In the genomic region with DNA sequence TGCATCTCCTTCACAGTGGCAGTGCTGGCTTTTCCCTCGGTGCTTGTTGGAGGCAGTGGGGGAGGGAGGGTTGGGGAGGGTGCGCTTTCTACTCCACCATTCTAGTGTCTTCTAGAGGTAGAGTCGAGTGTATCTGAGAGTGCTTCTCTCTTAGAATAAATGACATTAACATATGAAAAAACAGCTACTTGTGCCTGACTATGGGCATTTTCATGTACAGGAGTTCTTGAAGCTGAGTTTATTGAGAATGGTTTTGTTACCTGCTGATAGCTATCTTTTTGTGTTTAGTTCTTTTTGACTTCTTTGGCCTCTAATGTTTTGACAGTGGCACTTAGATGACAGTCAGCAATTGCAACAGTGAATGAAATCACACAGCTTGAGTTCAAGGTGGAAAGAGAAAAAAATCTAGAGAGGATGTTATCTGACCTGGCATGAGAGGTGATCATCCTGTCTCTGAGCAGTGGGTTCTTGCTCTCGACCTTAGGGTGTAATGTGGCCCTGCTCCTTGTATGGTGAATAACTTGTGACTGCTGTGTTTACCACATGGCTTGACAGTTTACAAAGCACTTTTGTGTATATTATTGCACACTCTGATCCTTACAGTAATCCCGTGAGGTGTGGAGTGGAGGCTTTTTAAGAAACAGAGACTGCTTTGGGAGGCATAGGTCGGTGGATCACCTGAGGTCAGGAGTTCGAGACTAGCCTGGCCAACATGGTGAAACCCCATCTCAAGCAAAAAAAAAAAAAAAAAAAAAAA, we compare ENCODE assay signal across 25 cellular contexts.
"Had no signal": no experiment of that assay in that cellular context is flagged by ENCODE, and none has a peak within 500 bp of the region (broad histone marks: within the 10 kb centered on the region; RNA-seq: fewer than 3 reads in every experiment).

No MANE protein-coding gene starts in this region.

- H3K4me3 ChIP-seq: ascending aorta, cardiac muscle cell, PC-9, SK-N-MC had no signal

- H3K36me3 ChIP-seq: ascending aorta, cardiac muscle cell, WERI-Rb-1 had no signal

- H3K27me3 ChIP-seq: ascending aorta, cardiac muscle cell had no signal

- H3K4me1 ChIP-seq: ascending aorta had no signal

- H3K27ac ChIP-seq: ascending aorta, cardiac muscle cell, PC-9, RWPE1, SK-N-MC, WERI-Rb-1 had no signal

- H3K9me3 ChIP-seq: ascending aorta had no signal

- DNase-seq: activated CD4-positive, alpha-beta T cell treated with anti-CD3 and anti-CD28 coated beads, Interleukin-2, amount 10 ng/mL, durations not matched to agents 24 days and 14 days; activated CD4-positive, alpha-beta T cell treated with anti-CD3 and anti-CD28 coated beads, Interleukin-2, amount 50 U/mL, for 4 hours; activated CD8-positive, alpha-beta T cell treated with anti-CD3 and anti-CD28 coated beads for 36 hours; activated gamma-delta T cell; activated naive CD4-positive, alpha-beta T cell treated with Interleukin-2 at 50 U/mL for 16 hours; activated naive CD8-positive, alpha-beta T cell treated with anti-CD3 and anti-CD28 coated beads, Interleukin-2, amount 10 ng/mL, durations not matched to agents 7 days and 5 days; activated T-cell treated with anti-CD3 and anti-CD28 coated beads, Interleukin-2, amount 50 U/mL, for 1 hour; activated T-cell treated with anti-CD3 and anti-CD28 coated beads, Interleukin-2, amount 50 U/mL, for 72 hours; amygdala; NCI-H1105; NCI-H1417 treated with DMSO at 0.1 percent for 48 hours; NCI-H187 treated with DMSO at 0.1 percent for 48 hours; NCI-H2081; NCI-H510A; NCI-H526; NCI-H748 treated with DMSO at 0.1 percent for 48 hours; NK-92 treated with Interleukin-12 subunit alpha and Interleukin-12 subunit beta, amount 100 ng/mL, for 24 hours; PC-9; SIG-M5; T1000; WERI-Rb-1 had no signal
